In the genomic region with DNA sequence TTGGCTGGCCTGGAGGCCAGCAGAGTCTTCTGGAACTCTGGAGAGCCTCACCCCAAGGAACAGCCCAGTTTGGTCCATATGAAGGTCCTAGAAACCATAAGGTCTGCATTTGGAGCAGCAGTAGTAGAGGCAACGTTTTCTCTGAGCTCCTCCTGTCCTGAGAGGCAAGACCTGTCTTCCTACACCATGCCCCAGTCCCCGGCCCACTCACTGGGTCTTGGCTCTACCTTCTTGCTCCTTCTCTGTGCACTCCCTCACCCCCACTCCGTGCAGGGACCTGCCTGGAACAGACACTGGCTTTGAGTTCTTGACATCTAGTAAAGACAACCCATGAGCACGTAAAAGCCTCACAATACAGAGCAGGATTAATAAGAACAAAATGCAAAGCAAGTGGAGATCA, we compare ENCODE assay signal across 13 cellular contexts.
DNase-seq lines count a peak whose midpoint lies in the region; ATAC-seq and TF ChIP-seq lines count a peak whose summit lies in the region.
"Had no signal": no experiment of that assay in that cellular context is flagged by ENCODE, and none has a peak within 500 bp of the region (broad histone marks: within the 10 kb centered on the region; RNA-seq: fewer than 3 reads in every experiment).

No MANE protein-coding gene starts in this region.

- no peak overlapping the region for H3K4me2 ChIP-seq in IMR-90 (ENCODE audit: low read depth, low read length)

- H4K20me1 ChIP-seq in IMR-90 (ENCODE audit: insufficient read depth, low read length), result no peaks in the 10 kb centered on the region

- H3K4me3 ChIP-seq in IMR-90 (ENCODE audit: insufficient read depth, low read depth, low read length) (no peak overlapping the region), upper lobe of right lung (no peak overlapping the region)
- no peak overlapping the region for H3K4me3 ChIP-seq in CD8-positive, alpha-beta memory T cell (ENCODE audit: low read length)
- H3K4me3 ChIP-seq: GM23248 had no signal

- no peak overlapping the region for H3K23ac ChIP-seq in IMR-90 (ENCODE audit: low read depth, low read length)

- H2BK120ac ChIP-seq in IMR-90 (ENCODE audit: low read depth, low read length), result no peak overlapping the region

- no peak overlapping the region for H4K8ac ChIP-seq in IMR-90 (ENCODE audit: low read depth in 2 of 2, low read length in 2 of 2)

- H3K9me3 ChIP-seq in IMR-90 (ENCODE audit: control insufficient read depth, insufficient read depth, low read length) (no peaks in the 10 kb centered on the region), upper lobe of right lung (no peaks in the 10 kb centered on the region)
- H3K9me3 ChIP-seq in CD8-positive, alpha-beta memory T cell (ENCODE audit: low read length), result no peaks in the 10 kb centered on the region
- H3K9me3 ChIP-seq: Caco-2 had no signal

- H2AFZ ChIP-seq in IMR-90 (replicated peaks; ENCODE audit: low read length, poor library complexity), result no peak overlapping the region
- H2AFZ ChIP-seq: GM23248 had no signal

- H3K9me3 Mint-ChIP-seq in osteocyte (ENCODE audit: unreplicated experiment), result no peaks in the 10 kb centered on the region
- H3K9me3 Mint-ChIP-seq in CD8-positive, alpha-beta memory T cell, result peaks cover 0 to 2% (median 0%) of the 10 kb centered on the region in 5 donors

- H3K4me1 Mint-ChIP-seq in osteocyte (ENCODE audit: unreplicated experiment), result peaks cover 1% of the 10 kb centered on the region
- H3K4me1 Mint-ChIP-seq in CD8-positive, alpha-beta memory T cell, result no peaks in the 10 kb centered on the region
- H3K4me1 Mint-ChIP-seq: CD4-positive, alpha-beta memory T cell had no signal

- no peak overlapping the region for H2BK15ac ChIP-seq in IMR-90 (ENCODE audit: low read depth, low read length)

- H3K27me3 ChIP-seq in IMR-90 (ENCODE audit: control insufficient read depth, insufficient read depth, low read length) (peaks cover 21% of the 10 kb centered on the region), upper lobe of right lung (no peaks in the 10 kb centered on the region)
- no peaks in the 10 kb centered on the region for H3K27me3 ChIP-seq in CD8-positive, alpha-beta memory T cell (ENCODE audit: insufficient read depth, low read length, poor library complexity, severe bottlenecking)

- DNase-seq in IMR-90 (no peak), cerebellar cortex (ENCODE audit: low spot score) (peak; percentile 4), mesenteric fat pad (ENCODE audit: low spot score) (peak; percentile 74), upper lobe of right lung (peak; percentile 42), osteocyte (ENCODE audit: extremely low spot score, unreplicated experiment) (no peak)
- no peak for DNase-seq in CD8-positive, alpha-beta memory T cell
- DNase-seq: Caco-2; CD4-positive, alpha-beta memory T cell; DMS153; DND-41; GM23248; H7; HCEC 1CT had no signal

- no peak for TF ChIP-seq POLR2A in IMR-90 (IDR thresholded peaks at IDR 0.05; ENCODE audit: low read depth, low read length)

- dilution Hi-C loops in IMR-90 (cut with HindIII; ENCODE audit: low sequenced_read_pairs, unreplicated experiment), result no loop called here

- H3K27ac ChIP-seq in IMR-90 (ENCODE audit: insufficient read depth, low read length) (no peak overlapping the region), upper lobe of right lung (no peak overlapping the region)
- no peak overlapping the region for H3K27ac ChIP-seq in CD8-positive, alpha-beta memory T cell (ENCODE audit: low read depth, low read length)
- H3K27ac ChIP-seq: GM23248 had no signal

- H3K27ac Mint-ChIP-seq in osteocyte (ENCODE audit: unreplicated experiment), result no peak overlapping the region
- no peak overlapping the region for H3K27ac Mint-ChIP-seq in CD8-positive, alpha-beta memory T cell
- H3K27ac Mint-ChIP-seq: CD4-positive, alpha-beta memory T cell had no signal

- no peaks in the 10 kb centered on the region for H3K9me1 ChIP-seq in IMR-90 (ENCODE audit: insufficient read depth, low read length)

- H3K18ac ChIP-seq in IMR-90 (ENCODE audit: low read depth, low read length), result no peak overlapping the region

- TF ChIP-seq CTCF in IMR-90 (conservative IDR thresholded peaks at IDR 0.05; ENCODE audit: low read depth, low read length), result no peak
- no peak for TF ChIP-seq CTCF in upper lobe of right lung (IDR thresholded peaks at IDR 0.05)
- no peak for TF ChIP-seq CTCF in osteocyte (IDR thresholded peaks at IDR 0.05)

- H4K5ac ChIP-seq in IMR-90 (ENCODE audit: low read depth, low read length), result no peak overlapping the region

- H4K91ac ChIP-seq in IMR-90 (ENCODE audit: insufficient read depth, low read depth, low read length), result no peak overlapping the region

- no peak overlapping the region for H2BK20ac ChIP-seq in IMR-90 (ENCODE audit: low read depth, low read length)

- H3K4me1 ChIP-seq in IMR-90 (ENCODE audit: control insufficient read depth, insufficient read depth, low read length) (peaks cover 2% of the 10 kb centered on the region; the same call in 1 of the 2 replicates), upper lobe of right lung (no peaks in the 10 kb centered on the region)
- no peaks in the 10 kb centered on the region for H3K4me1 ChIP-seq in CD8-positive, alpha-beta memory T cell (ENCODE audit: insufficient read depth, low read length)

- H2AK5ac ChIP-seq in IMR-90 (ENCODE audit: low read depth, low read length), result no peak overlapping the region

- intact Hi-C loops in IMR-90 (cut with micrococcal nuclease), result no loop called here
- intact Hi-C loops in upper lobe of right lung (cut with DNase I), result no loop called here

- POLR2A ChIA-PET in IMR-90 (lab: Charles Lee; ENCODE audit: unreplicated experiment), result no interaction called here
- POLR2A ChIA-PET in CD8-positive, alpha-beta memory T cell (lab: Charles Lee), result no interaction called here

- WGBS in IMR-90 (ENCODE audit: extremely low coverage in 2 of 2, insufficient read length in 1 of 2), 2 experiments, result 60% methylated on average over 1 of the region's 4 CpGs; no CpG with 5 or more reads in 1 of the 2 experiments

- no peak overlapping the region for H3K14ac ChIP-seq in IMR-90 (replicated peaks; ENCODE audit: low read depth, low read length)

- H2AK9ac ChIP-seq in IMR-90 (replicated peaks; ENCODE audit: low read depth, low read length, poor library complexity), result peak overlapping the region; percentile 9

- H3K4ac ChIP-seq in IMR-90 (ENCODE audit: low read depth, low read length), result no peak overlapping the region

- H3K36me3 ChIP-seq in IMR-90 (ENCODE audit: control insufficient read depth, insufficient read depth, low read length) (no peaks in the 10 kb centered on the region), upper lobe of right lung (no peaks in the 10 kb centered on the region)
- no peaks in the 10 kb centered on the region for H3K36me3 ChIP-seq in CD8-positive, alpha-beta memory T cell (ENCODE audit: insufficient read depth, low read length)

- H3K4me3 Mint-ChIP-seq in osteocyte (ENCODE audit: unreplicated experiment), result no peak overlapping the region
- no peak overlapping the region for H3K4me3 Mint-ChIP-seq in CD8-positive, alpha-beta memory T cell
- H3K4me3 Mint-ChIP-seq: CD4-positive, alpha-beta memory T cell had no signal

- CTCF ChIA-PET in IMR-90 (lab: Yijun Ruan, JAX), result no interaction called here
- CTCF ChIA-PET in CD8-positive, alpha-beta memory T cell (lab: Charles Lee), result interaction anchor here (0.8 kb wide), 1 partner anchor 26 kb away, joined by 3 read pairs; no protein-coding TSS in a partner anchor

- in situ Hi-C loops in IMR-90 (cut with MboI; ENCODE audit: low sequenced_read_pairs), result no loop called here

- TF ChIP-seq RAD21 in IMR-90 (IDR thresholded peaks at IDR 0.05; ENCODE audit: low read length), result no peak

- BruUV-seq in IMR-90 (replicated peaks; lab: Mats Ljungman, UMichigan), result no TSS peak

- no peaks in the 10 kb centered on the region for H3K36me3 Mint-ChIP-seq in osteocyte (ENCODE audit: unreplicated experiment)
- H3K36me3 Mint-ChIP-seq in CD8-positive, alpha-beta memory T cell, result no peaks in the 10 kb centered on the region
- H3K36me3 Mint-ChIP-seq: CD4-positive, alpha-beta memory T cell had no signal

- ATAC-seq in IMR-90 (ENCODE audit: low read depth) (no peak), upper lobe of right lung (no peak)

- no peaks in the 10 kb centered on the region for H3K79me1 ChIP-seq in IMR-90 (ENCODE audit: low read depth in 1 of 2, low read length in 2 of 2)

- H3K27me3 Mint-ChIP-seq in osteocyte (ENCODE audit: unreplicated experiment), result peaks cover 2% of the 10 kb centered on the region
- H3K27me3 Mint-ChIP-seq in CD8-positive, alpha-beta memory T cell, result peaks cover 11 to 25% of the 10 kb centered on the region in 2 donors

- H2BK5ac ChIP-seq in IMR-90 (ENCODE audit: low read depth, low read length, poor library complexity, severe bottlenecking), result no peak overlapping the region

- no peak overlapping the region for H3K9ac ChIP-seq in IMR-90 (ENCODE audit: low read depth, low read length)
- H3K9ac ChIP-seq: GM23248 had no signal

- no peak overlapping the region for H3K56ac ChIP-seq in IMR-90 (ENCODE audit: extremely low read depth, insufficient read depth, low read length)

TF ChIP-seq in IMR-90, 13 proteins besides CTCF, POLR2A, EP300 and RAD21 (continues in another document):
- TF ChIP-seq CEBPB (IDR thresholded peaks at IDR 0.05; ENCODE audit: low read depth, low read length), result no peak
- TF ChIP-seq MAFK (IDR thresholded peaks at IDR 0.05; ENCODE audit: low read depth, low read length), result no peak
- no peak for TF ChIP-seq MXI1 (IDR thresholded peaks at IDR 0.05; ENCODE audit: borderline replicate concordance, low read depth, low read length)
- no peak for TF ChIP-seq MAZ (IDR thresholded peaks at IDR 0.05; ENCODE audit: borderline replicate concordance, low read depth, low read length)
- TF ChIP-seq, protein P1, sequence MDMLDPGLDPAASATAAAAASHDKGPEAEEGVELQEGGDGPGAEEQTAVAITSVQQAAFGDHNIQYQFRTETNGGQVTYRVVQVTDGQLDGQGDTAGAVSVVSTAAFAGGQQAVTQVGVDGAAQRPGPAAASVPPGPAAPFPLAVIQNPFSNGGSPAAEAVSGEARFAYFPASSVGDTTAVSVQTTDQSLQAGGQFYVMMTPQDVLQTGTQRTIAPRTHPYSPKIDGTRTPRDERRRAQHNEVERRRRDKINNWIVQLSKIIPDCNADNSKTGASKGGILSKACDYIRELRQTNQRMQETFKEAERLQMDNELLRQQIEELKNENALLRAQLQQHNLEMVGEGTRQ (IDR thresholded peaks at IDR 0.05; ENCODE audit: low read depth, low read length), result no peak
- TF ChIP-seq NFE2L2 (IDR thresholded peaks at IDR 0.05; ENCODE audit: low read depth, low read length), result no peak
- TF ChIP-seq CHD1 (IDR thresholded peaks at IDR 0.05; ENCODE audit: low read depth, low read length), result no peak
- no peak for TF ChIP-seq FOS (IDR thresholded peaks at IDR 0.05; ENCODE audit: low read depth, low read length)

Comparison
In these comparisons a context has a peak if more than half of its experiments do, and no peak if none do; other contexts are left out.
1. DNase-seq: peak in cerebellar cortex (single experiment), mesenteric fat pad (single experiment) and upper lobe of right lung (single experiment); none in IMR-90 (single experiment), osteocyte (single experiment) and CD8-positive, alpha-beta memory T cell (0 of 5).